In the genomic region with DNA sequence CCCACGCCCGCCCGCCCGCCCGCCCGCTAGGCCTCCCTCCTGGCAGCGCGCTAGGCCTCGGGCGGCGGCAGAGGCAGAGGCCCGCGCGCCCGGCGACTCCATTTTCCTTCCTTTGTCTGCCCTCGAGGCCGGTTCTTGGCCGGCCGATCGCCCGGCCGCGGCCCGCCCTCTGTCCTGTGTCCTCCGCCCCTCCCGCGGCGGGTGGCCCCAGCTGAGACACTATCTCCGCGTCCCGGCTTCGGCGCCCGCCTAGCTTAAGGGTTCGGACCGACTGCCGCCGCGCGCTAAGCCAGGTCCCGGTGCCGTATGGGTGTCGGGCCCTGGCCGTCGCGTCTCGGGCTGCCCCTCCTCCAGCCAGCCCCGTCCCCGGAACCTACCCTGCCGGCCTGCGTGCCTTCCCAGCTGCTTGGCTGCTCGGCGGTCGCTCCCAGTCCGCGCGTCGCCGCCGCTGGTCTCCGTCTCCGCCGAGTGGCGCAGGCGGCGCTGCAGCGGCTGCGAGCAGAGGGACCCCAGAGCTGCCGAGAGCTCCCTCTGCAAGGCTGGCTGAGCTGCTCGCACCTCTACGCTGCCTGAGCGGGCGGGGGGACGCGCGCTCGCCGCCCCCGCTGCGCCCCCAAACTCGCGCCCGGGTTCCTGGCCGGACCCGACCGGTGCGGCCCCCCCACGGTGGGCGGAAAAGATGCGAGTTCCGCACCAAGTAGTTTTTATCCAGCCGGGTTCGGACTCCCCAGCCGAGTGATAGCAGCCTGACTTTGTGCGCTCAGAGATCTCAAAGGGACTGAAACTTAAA, we compare ENCODE assay signal across 1 cellular context.
A peak's percentile ranks its signal among the peaks of the same experiment; 100 is the strongest.
TF ChIP-seq lines count a peak whose summit lies in the region.

No MANE protein-coding gene starts in this region.

TF ChIP-seq in HEK293, 187 proteins besides CTCF, POLR2A, EP300 and RAD21 (continued from another document and continues in another):
- TF ChIP-seq ZNF2 (tag by site-specific recombination; IDR thresholded peaks at IDR 0.05) (peak; percentile 61; the same call in 1 of the 2 replicates), KLF9 (tag by site-specific recombination; IDR thresholded peaks at IDR 0.05; ENCODE audit: low read depth) (peak; percentile 62), MYNN (tag by site-specific recombination; IDR thresholded peaks at IDR 0.05; ENCODE audit: borderline replicate concordance) (0 out of 2 replicates have a peak, but pooled peaks have one; percentile 22), ZNF544 (tag by site-specific recombination; IDR thresholded peaks at IDR 0.05) (no peak), ZNF792 (tag by site-specific recombination; IDR thresholded peaks at IDR 0.05) (0 out of 2 replicates have a peak, but pooled peaks have one; percentile 60), ZNF341 (tag by site-specific recombination; IDR thresholded peaks at IDR 0.05; ENCODE audit: low read depth) (no peak), ZNF350 (tag by site-specific recombination; IDR thresholded peaks at IDR 0.05) (no peak), SP2 (tag by site-specific recombination; IDR thresholded peaks at IDR 0.05) (peak; percentile 67), ZXDB (tag by site-specific recombination; IDR thresholded peaks at IDR 0.05) (0 out of 2 replicates have a peak, but pooled peaks have one; percentile 52), ZNF660 (tag by site-specific recombination; IDR thresholded peaks at IDR 0.05) (0 out of 2 replicates have a peak, but pooled peaks have one; percentile 57), ZNF629 (tag by site-specific recombination; IDR thresholded peaks at IDR 0.05) (no peak), TCF7L2 (IDR thresholded peaks at IDR 0.05; ENCODE audit: borderline replicate concordance, low read depth, low read length) (no peak), SP3 (tag by site-specific recombination; IDR thresholded peaks at IDR 0.05) (peak; percentile 5; the same call in 1 of the 2 replicates), ZFP69B (tag by site-specific recombination; IDR thresholded peaks at IDR 0.05) (no peak), SALL2 (tag by site-specific recombination; IDR thresholded peaks at IDR 0.05; ENCODE audit: borderline replicate concordance) (no peak), ZNF174 (tag by site-specific recombination; IDR thresholded peaks at IDR 0.05) (no peak), ZNF777 (tag by site-specific recombination; IDR thresholded peaks at IDR 0.05; ENCODE audit: borderline replicate concordance) (peak; percentile 67; the same call in 1 of the 2 replicates), KLF1 (tag by site-specific recombination; IDR thresholded peaks at IDR 0.05) (peak; percentile 38; the same call in 1 of the 2 replicates), ZNF626 (tag by site-specific recombination; IDR thresholded peaks at IDR 0.05) (no peak), ZNF555 (tag by site-specific recombination; conservative IDR thresholded peaks at IDR 0.05) (no peak), ZBTB8A (tag by site-specific recombination; IDR thresholded peaks at IDR 0.05) (peak; percentile 56), ZNF19 (tag by site-specific recombination; IDR thresholded peaks at IDR 0.05; ENCODE audit: low read depth) (no peak), ZNF76 (tag by site-specific recombination; IDR thresholded peaks at IDR 0.05; ENCODE audit: borderline replicate concordance, low read depth) (peak; percentile 87), ZBTB20 (tag by site-specific recombination; IDR thresholded peaks at IDR 0.05) (peak; percentile 89), SCRT1 (tag by site-specific recombination; IDR thresholded peaks at IDR 0.05; ENCODE audit: borderline replicate concordance) (no peak), ZNF514 (tag by site-specific recombination; IDR thresholded peaks at IDR 0.05) (no peak), ZEB2 (tag by site-specific recombination; IDR thresholded peaks at IDR 0.05) (0 out of 2 replicates have a peak, but pooled peaks have one; percentile 46)
- TF ChIP-seq, protein P1, sequence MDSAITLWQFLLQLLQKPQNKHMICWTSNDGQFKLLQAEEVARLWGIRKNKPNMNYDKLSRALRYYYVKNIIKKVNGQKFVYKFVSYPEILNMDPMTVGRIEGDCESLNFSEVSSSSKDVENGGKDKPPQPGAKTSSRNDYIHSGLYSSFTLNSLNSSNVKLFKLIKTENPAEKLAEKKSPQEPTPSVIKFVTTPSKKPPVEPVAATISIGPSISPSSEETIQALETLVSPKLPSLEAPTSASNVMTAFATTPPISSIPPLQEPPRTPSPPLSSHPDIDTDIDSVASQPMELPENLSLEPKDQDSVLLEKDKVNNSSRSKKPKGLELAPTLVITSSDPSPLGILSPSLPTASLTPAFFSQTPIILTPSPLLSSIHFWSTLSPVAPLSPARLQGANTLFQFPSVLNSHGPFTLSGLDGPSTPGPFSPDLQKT (IDR thresholded peaks at IDR 0.05; ENCODE audit: borderline replicate concordance, low read depth, low read length) = no peak
- TF ChIP-seq, protein P2, sequence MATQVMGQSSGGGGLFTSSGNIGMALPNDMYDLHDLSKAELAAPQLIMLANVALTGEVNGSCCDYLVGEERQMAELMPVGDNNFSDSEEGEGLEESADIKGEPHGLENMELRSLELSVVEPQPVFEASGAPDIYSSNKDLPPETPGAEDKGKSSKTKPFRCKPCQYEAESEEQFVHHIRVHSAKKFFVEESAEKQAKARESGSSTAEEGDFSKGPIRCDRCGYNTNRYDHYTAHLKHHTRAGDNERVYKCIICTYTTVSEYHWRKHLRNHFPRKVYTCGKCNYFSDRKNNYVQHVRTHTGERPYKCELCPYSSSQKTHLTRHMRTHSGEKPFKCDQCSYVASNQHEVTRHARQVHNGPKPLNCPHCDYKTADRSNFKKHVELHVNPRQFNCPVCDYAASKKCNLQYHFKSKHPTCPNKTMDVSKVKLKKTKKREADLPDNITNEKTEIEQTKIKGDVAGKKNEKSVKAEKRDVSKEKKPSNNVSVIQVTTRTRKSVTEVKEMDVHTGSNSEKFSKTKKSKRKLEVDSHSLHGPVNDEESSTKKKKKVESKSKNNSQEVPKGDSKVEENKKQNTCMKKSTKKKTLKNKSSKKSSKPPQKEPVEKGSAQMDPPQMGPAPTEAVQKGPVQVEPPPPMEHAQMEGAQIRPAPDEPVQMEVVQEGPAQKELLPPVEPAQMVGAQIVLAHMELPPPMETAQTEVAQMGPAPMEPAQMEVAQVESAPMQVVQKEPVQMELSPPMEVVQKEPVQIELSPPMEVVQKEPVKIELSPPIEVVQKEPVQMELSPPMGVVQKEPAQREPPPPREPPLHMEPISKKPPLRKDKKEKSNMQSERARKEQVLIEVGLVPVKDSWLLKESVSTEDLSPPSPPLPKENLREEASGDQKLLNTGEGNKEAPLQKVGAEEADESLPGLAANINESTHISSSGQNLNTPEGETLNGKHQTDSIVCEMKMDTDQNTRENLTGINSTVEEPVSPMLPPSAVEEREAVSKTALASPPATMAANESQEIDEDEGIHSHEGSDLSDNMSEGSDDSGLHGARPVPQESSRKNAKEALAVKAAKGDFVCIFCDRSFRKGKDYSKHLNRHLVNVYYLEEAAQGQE (tag by site-specific recombination; IDR thresholded peaks at IDR 0.05) = no peak
- TF ChIP-seq, protein P3, sequence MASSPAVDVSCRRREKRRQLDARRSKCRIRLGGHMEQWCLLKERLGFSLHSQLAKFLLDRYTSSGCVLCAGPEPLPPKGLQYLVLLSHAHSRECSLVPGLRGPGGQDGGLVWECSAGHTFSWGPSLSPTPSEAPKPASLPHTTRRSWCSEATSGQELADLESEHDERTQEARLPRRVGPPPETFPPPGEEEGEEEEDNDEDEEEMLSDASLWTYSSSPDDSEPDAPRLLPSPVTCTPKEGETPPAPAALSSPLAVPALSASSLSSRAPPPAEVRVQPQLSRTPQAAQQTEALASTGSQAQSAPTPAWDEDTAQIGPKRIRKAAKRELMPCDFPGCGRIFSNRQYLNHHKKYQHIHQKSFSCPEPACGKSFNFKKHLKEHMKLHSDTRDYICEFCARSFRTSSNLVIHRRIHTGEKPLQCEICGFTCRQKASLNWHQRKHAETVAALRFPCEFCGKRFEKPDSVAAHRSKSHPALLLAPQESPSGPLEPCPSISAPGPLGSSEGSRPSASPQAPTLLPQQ (tag by site-specific recombination; IDR thresholded peaks at IDR 0.05) = peak; percentile 65
- TF ChIP-seq, protein P4, sequence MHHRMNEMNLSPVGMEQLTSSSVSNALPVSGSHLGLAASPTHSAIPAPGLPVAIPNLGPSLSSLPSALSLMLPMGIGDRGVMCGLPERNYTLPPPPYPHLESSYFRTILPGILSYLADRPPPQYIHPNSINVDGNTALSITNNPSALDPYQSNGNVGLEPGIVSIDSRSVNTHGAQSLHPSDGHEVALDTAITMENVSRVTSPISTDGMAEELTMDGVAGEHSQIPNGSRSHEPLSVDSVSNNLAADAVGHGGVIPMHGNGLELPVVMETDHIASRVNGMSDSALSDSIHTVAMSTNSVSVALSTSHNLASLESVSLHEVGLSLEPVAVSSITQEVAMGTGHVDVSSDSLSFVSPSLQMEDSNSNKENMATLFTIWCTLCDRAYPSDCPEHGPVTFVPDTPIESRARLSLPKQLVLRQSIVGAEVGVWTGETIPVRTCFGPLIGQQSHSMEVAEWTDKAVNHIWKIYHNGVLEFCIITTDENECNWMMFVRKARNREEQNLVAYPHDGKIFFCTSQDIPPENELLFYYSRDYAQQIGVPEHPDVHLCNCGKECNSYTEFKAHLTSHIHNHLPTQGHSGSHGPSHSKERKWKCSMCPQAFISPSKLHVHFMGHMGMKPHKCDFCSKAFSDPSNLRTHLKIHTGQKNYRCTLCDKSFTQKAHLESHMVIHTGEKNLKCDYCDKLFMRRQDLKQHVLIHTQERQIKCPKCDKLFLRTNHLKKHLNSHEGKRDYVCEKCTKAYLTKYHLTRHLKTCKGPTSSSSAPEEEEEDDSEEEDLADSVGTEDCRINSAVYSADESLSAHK (tag by site-specific recombination; IDR thresholded peaks at IDR 0.05) = 0 out of 2 replicates have a peak, but pooled peaks have one; percentile 17
- TF ChIP-seq, protein P5, sequence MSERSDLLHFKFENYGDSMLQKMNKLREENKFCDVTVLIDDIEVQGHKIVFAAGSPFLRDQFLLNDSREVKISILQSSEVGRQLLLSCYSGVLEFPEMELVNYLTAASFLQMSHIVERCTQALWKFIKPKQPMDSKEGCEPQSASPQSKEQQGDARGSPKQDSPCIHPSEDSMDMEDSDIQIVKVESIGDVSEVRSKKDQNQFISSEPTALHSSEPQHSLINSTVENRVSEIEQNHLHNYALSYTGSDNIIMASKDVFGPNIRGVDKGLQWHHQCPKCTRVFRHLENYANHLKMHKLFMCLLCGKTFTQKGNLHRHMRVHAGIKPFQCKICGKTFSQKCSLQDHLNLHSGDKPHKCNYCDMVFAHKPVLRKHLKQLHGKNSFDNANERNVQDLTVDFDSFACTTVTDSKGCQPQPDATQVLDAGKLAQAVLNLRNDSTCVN (tag by site-specific recombination; optimal IDR thresholded peaks at IDR 0.05) = peak; percentile 96
- TF ChIP-seq, protein P6, sequence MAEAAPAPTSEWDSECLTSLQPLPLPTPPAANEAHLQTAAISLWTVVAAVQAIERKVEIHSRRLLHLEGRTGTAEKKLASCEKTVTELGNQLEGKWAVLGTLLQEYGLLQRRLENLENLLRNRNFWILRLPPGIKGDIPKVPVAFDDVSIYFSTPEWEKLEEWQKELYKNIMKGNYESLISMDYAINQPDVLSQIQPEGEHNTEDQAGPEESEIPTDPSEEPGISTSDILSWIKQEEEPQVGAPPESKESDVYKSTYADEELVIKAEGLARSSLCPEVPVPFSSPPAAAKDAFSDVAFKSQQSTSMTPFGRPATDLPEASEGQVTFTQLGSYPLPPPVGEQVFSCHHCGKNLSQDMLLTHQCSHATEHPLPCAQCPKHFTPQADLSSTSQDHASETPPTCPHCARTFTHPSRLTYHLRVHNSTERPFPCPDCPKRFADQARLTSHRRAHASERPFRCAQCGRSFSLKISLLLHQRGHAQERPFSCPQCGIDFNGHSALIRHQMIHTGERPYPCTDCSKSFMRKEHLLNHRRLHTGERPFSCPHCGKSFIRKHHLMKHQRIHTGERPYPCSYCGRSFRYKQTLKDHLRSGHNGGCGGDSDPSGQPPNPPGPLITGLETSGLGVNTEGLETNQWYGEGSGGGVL (tag by site-specific recombination; IDR thresholded peaks at IDR 0.05) = 0 out of 2 replicates have a peak, but pooled peaks have one; percentile 34
- TF ChIP-seq, protein P7, sequence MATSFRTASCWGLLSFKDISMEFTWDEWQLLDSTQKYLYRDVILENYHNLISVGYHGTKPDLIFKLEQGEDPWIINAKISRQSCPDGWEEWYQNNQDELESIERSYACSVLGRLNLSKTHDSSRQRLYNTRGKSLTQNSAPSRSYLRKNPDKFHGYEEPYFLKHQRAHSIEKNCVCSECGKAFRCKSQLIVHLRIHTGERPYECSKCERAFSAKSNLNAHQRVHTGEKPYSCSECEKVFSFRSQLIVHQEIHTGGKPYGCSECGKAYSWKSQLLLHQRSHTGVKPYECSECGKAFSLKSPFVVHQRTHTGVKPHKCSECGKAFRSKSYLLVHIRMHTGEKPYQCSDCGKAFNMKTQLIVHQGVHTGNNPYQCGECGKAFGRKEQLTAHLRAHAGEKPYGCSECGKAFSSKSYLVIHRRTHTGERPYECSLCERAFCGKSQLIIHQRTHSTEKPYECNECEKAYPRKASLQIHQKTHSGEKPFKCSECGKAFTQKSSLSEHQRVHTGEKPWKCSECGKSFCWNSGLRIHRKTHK (tag by site-specific recombination; IDR thresholded peaks at IDR 0.05) = no peak
- TF ChIP-seq, protein P8, sequence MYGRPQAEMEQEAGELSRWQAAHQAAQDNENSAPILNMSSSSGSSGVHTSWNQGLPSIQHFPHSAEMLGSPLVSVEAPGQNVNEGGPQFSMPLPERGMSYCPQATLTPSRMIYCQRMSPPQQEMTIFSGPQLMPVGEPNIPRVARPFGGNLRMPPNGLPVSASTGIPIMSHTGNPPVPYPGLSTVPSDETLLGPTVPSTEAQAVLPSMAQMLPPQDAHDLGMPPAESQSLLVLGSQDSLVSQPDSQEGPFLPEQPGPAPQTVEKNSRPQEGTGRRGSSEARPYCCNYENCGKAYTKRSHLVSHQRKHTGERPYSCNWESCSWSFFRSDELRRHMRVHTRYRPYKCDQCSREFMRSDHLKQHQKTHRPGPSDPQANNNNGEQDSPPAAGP (tag by site-specific recombination; IDR thresholded peaks at IDR 0.05) = 0 out of 2 replicates have a peak, but pooled peaks have one; percentile 22
- TF ChIP-seq, protein P9, sequence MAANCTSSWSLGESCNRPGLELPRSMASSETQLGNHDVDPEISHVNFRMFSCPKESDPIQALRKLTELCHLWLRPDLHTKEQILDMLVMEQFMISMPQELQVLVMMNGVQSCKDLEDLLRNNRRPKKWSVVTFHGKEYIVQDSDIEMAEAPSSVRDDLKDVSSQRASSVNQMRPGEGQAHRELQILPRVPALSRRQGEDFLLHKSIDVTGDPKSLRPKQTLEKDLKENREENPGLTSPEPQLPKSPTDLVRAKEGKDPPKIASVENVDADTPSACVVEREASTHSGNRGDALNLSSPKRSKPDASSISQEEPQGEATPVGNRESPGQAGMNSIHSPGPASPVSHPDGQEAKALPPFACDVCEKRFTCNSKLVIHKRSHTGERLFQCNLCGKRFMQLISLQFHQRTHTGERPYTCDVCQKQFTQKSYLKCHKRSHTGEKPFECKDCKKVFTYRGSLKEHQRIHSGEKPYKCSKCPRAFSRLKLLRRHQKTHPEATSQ (tag by site-specific recombination; IDR thresholded peaks at IDR 0.05) = peak; percentile 69; the same call in 1 of the 2 replicates
- TF ChIP-seq, protein P10, sequence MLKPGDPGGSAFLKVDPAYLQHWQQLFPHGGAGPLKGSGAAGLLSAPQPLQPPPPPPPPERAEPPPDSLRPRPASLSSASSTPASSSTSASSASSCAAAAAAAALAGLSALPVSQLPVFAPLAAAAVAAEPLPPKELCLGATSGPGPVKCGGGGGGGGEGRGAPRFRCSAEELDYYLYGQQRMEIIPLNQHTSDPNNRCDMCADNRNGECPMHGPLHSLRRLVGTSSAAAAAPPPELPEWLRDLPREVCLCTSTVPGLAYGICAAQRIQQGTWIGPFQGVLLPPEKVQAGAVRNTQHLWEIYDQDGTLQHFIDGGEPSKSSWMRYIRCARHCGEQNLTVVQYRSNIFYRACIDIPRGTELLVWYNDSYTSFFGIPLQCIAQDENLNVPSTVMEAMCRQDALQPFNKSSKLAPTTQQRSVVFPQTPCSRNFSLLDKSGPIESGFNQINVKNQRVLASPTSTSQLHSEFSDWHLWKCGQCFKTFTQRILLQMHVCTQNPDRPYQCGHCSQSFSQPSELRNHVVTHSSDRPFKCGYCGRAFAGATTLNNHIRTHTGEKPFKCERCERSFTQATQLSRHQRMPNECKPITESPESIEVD (tag by site-specific recombination; IDR thresholded peaks at IDR 0.05) = no peak
